2 cellular contexts compared by ENCODE assay signal in the genomic region with DNA sequence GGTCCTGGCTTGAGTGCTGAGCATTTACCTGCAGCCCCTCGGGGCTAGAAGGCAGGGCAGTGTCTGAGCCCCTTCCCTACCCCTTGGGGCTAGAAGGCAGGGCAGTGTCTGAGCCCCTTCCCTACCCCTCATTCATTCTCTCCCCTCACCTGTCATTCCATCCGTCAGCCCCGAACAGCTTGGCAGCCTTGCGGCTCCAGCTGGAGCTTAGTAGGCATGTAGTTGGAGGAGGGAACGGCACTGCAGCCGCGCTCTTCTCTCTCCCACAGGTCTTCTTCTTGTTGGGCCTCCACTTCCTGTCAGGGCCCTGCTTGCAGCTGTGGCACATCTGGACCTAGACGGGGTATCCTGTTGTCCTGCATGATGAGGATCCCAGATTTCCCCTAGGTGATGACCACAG.
TF ChIP-seq lines count a peak whose summit lies in the region.

No MANE protein-coding gene starts in this region.

TF ChIP-seq in A549, 52 proteins besides CTCF, POLR2A, EP300 and RAD21:
- TF ChIP-seq, protein P1, sequence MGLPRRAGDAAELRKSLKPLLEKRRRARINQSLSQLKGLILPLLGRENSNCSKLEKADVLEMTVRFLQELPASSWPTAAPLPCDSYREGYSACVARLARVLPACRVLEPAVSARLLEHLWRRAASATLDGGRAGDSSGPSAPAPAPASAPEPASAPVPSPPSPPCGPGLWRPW (IDR thresholded peaks at IDR 0.05) = no peak
- TF ChIP-seq CBX8 (IDR thresholded peaks at IDR 0.05) (no peak), RNF2 (IDR thresholded peaks at IDR 0.05; ENCODE audit: borderline replicate concordance, low read depth) (no peak), CHD4 (IDR thresholded peaks at IDR 0.05; ENCODE audit: borderline replicate concordance) (no peak), ZNF302 (CRISPR knock-in tag; IDR thresholded peaks at IDR 0.05) (no peak), GATA3 (IDR thresholded peaks at IDR 0.05; ENCODE audit: borderline replicate concordance) (no peak), JUNB (IDR thresholded peaks at IDR 0.05) (no peak), ZSCAN20 (CRISPR knock-in tag; IDR thresholded peaks at IDR 0.05) (no peak), TP53 (CRISPR knock-in tag; IDR thresholded peaks at IDR 0.05) (no peak), MYC (IDR thresholded peaks at IDR 0.05; ENCODE audit: borderline replicate concordance, low read length) (no peak), HEYL (CRISPR knock-in tag; IDR thresholded peaks at IDR 0.05) (no peak), KDM5A (IDR thresholded peaks at IDR 0.05) (no peak), MAZ (IDR thresholded peaks at IDR 0.05; ENCODE audit: borderline replicate concordance, low read depth, low read length) (no peak), EHF (CRISPR knock-in tag; IDR thresholded peaks at IDR 0.05) (no peak), FOXS1 (CRISPR knock-in tag; IDR thresholded peaks at IDR 0.05) (no peak)
- TF ChIP-seq, protein P2, sequence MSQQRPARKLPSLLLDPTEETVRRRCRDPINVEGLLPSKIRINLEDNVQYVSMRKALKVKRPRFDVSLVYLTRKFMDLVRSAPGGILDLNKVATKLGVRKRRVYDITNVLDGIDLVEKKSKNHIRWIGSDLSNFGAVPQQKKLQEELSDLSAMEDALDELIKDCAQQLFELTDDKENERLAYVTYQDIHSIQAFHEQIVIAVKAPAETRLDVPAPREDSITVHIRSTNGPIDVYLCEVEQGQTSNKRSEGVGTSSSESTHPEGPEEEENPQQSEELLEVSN (IDR thresholded peaks at IDR 0.05; ENCODE audit: borderline replicate concordance, low read depth) = no peak

TF ChIP-seq in GM12878, 131 proteins besides CTCF, POLR2A, EP300 and RAD21:
- TF ChIP-seq ZSCAN29 (IDR thresholded peaks at IDR 0.05) (no peak), ZNF207 (IDR thresholded peaks at IDR 0.05; ENCODE audit: borderline replicate concordance) (no peak), NFXL1 (IDR thresholded peaks at IDR 0.05; ENCODE audit: borderline replicate concordance) (no peak), ZNF622 (IDR thresholded peaks at IDR 0.05) (no peak), TCF3 (IDR thresholded peaks at IDR 0.05; ENCODE audit: borderline replicate concordance, insufficient read depth, low read depth, low read length) (no peak), MEF2B (IDR thresholded peaks at IDR 0.05; ENCODE audit: partially characterized antibody, poor library complexity, severe bottlenecking) (no peak), CREB1 (IDR thresholded peaks at IDR 0.05; ENCODE audit: low read depth) (no peak)
